In the genomic region with DNA sequence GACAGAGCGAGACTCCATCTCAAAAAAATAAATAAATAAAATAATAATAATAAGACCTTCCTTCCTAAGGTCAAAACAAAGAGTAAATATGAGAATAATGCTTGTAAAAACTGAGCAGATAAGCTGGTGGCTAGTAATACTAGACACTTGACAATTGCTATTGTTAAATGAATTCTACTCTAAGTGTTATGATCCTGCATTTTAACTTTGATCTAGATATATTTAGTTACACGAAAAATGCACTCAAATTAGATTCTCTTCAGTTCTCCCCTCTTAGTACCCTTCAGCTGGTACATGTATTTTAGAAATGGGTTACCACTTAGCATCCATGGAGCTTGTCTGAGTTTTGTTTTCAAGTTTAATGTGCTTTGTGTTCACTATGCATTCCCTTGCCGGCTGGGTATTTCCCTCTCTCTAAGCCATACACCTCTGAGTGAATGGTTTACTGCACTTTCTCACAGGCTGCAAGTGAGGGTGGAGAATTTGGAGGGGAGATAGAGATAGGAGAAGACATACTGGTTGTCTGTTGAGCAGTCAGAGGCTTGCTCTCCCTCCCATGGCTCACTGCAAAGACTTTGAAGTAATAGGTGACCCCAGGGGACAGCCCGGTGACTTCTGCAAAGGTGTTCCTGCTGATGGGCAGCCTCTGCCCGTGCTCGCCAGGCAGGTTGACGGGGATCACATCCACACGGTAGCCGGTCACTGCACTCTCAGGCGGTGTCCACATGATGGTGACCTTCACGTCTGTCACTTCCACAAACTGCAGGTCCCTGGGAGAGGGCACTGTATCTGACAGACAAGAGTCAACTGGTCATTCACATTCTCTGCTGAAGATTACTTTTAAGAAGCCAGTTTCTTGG, we compare ENCODE assay signal across 1 cellular context.
TF ChIP-seq lines count a peak whose summit lies in the region.

No MANE protein-coding gene starts in this region.

TF ChIP-seq in IMR-90, 13 proteins besides CTCF, POLR2A, EP300 and RAD21:
- TF ChIP-seq, protein P1, sequence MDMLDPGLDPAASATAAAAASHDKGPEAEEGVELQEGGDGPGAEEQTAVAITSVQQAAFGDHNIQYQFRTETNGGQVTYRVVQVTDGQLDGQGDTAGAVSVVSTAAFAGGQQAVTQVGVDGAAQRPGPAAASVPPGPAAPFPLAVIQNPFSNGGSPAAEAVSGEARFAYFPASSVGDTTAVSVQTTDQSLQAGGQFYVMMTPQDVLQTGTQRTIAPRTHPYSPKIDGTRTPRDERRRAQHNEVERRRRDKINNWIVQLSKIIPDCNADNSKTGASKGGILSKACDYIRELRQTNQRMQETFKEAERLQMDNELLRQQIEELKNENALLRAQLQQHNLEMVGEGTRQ (IDR thresholded peaks at IDR 0.05; ENCODE audit: low read depth, low read length), result no peak
- TF ChIP-seq RCOR1 (IDR thresholded peaks at IDR 0.05; ENCODE audit: insufficient replicate concordance, low read length) (no peak), RFX5 (IDR thresholded peaks at IDR 0.05; ENCODE audit: low read depth, low read length) (no peak), MAZ (IDR thresholded peaks at IDR 0.05; ENCODE audit: borderline replicate concordance, low read depth, low read length) (no peak), BHLHE40 (IDR thresholded peaks at IDR 0.05; ENCODE audit: low read depth, low read length) (no peak), MAFK (IDR thresholded peaks at IDR 0.05; ENCODE audit: low read depth, low read length) (no peak), CHD1 (IDR thresholded peaks at IDR 0.05; ENCODE audit: low read depth, low read length) (no peak), CEBPB (IDR thresholded peaks at IDR 0.05; ENCODE audit: low read depth, low read length) (no peak), FOS (IDR thresholded peaks at IDR 0.05; ENCODE audit: low read depth, low read length) (no peak), SMC3 (IDR thresholded peaks at IDR 0.05; ENCODE audit: low read depth, low read length) (no peak), NFE2L2 (IDR thresholded peaks at IDR 0.05; ENCODE audit: low read depth, low read length) (no peak), MXI1 (IDR thresholded peaks at IDR 0.05; ENCODE audit: borderline replicate concordance, low read depth, low read length) (no peak)
- TF ChIP-seq, protein P2, sequence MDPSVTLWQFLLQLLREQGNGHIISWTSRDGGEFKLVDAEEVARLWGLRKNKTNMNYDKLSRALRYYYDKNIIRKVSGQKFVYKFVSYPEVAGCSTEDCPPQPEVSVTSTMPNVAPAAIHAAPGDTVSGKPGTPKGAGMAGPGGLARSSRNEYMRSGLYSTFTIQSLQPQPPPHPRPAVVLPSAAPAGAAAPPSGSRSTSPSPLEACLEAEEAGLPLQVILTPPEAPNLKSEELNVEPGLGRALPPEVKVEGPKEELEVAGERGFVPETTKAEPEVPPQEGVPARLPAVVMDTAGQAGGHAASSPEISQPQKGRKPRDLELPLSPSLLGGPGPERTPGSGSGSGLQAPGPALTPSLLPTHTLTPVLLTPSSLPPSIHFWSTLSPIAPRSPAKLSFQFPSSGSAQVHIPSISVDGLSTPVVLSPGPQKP (IDR thresholded peaks at IDR 0.05; ENCODE audit: borderline replicate concordance, low read depth, low read length), result no peak
TF ChIP-seq in IMR-90: peak in this region for 0.
